In the genomic region with DNA sequence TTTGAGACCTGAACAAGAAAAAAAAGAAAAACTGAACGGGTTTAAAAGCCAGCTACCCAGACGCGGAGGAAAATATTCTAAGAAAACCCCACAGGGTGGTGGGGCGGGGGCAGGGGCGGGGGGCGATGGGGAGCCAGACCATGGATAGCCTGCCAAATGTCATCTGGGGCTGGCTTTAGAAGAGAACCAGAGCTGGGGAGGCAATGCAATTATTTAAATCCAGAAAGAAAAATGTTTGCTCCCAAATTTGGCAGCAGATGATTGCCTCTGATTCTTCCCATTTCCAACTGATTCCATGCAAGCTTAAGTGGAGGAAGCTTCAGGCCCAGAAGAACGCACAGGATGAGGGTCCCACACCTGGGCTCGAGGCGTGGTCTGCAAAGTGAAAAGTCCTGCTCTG, we compare ENCODE assay signal across 18 cellular contexts. TPM values are rescaled to one million over a fixed set of nuclear protein-coding genes. Genes with fewer than 3 reads are reported as not detected.
"Had no signal": no experiment of that assay in that cellular context is flagged by ENCODE, and none has a peak within 500 bp of the region (broad histone marks: within the 10 kb centered on the region; RNA-seq: fewer than 3 reads in every experiment).

No MANE protein-coding gene starts in this region.

- H3K36me3 ChIP-seq: cardiac muscle cell, left ventricle myocardium inferior, upper lobe of left lung had no signal

- H3K9me3 ChIP-seq: left ventricle myocardium inferior, upper lobe of left lung had no signal

- H2AFZ ChIP-seq: hepatocyte had no signal

- H3K9me3 Mint-ChIP-seq: activated B cell treated with CpG ODN at 0.5 μM for 24 hours; activated CD4-positive, alpha-beta memory T cell treated with anti-CD3 and anti-CD28 coated beads for 36 hours; activated naive CD4-positive, alpha-beta T cell treated with anti-CD3 and anti-CD28 coated beads, Interleukin-2, amount 10 ng/mL, durations not matched to agents 7 days and 5 days; natural killer cell treated with Interleukin-12 subunit alpha and Interleukin-12 subunit beta and Interleukin-15 and Interleukin-18, amount 100 ng/mL, for 72 hours had no signal

- H3K36me3 Mint-ChIP-seq: activated CD4-positive, alpha-beta memory T cell treated with anti-CD3 and anti-CD28 coated beads for 36 hours; activated naive CD4-positive, alpha-beta T cell treated with anti-CD3 and anti-CD28 coated beads, Interleukin-2, amount 10 ng/mL, durations not matched to agents 7 days and 5 days; natural killer cell treated with Interleukin-12 subunit alpha and Interleukin-12 subunit beta and Interleukin-15 and Interleukin-18, amount 100 ng/mL, for 72 hours had no signal

- H3K27me3 ChIP-seq: cardiac muscle cell, hepatocyte, upper lobe of left lung had no signal

- DNase-seq: activated B cell treated with CpG ODN at 0.5 μM for 24 hours; activated CD4-positive, alpha-beta memory T cell treated with anti-CD3 and anti-CD28 coated beads for 36 hours; activated CD4-positive, alpha-beta T cell treated with anti-CD3 and anti-CD28 coated beads for 4 hours; activated effector memory CD4-positive, alpha-beta T cell treated with anti-CD3 and anti-CD28 coated beads, Interleukin-2, amount 50 U/mL, for 16 hours; activated naive CD4-positive, alpha-beta T cell treated with anti-CD3 and anti-CD28 coated beads, Interleukin-2, amount 10 ng/mL, durations not matched to agents 7 days and 5 days; cortex of kidney; erythroblast; foreskin fibroblast; left ventricle myocardium inferior; occipital lobe; stimulated activated CD4-positive, alpha-beta T cell treated with anti-CD3 and anti-CD28 coated beads, Interleukin-4, amount 100 ng/mL, for 24 hours; stimulated activated naive CD4-positive, alpha-beta T cell treated with Interleukin-2 at 50 U/mL for 16 hours; T-helper 9 cell; upper lobe of left lung had no signal

- H3K4me3 ChIP-seq: cardiac muscle cell, hepatocyte, left ventricle myocardium inferior, upper lobe of left lung had no signal

- H3K27ac Mint-ChIP-seq: activated B cell treated with CpG ODN at 0.5 μM for 24 hours; activated CD4-positive, alpha-beta memory T cell treated with anti-CD3 and anti-CD28 coated beads for 36 hours; activated naive CD4-positive, alpha-beta T cell treated with anti-CD3 and anti-CD28 coated beads, Interleukin-2, amount 10 ng/mL, durations not matched to agents 7 days and 5 days; natural killer cell treated with Interleukin-12 subunit alpha and Interleukin-12 subunit beta and Interleukin-15 and Interleukin-18, amount 100 ng/mL, for 72 hours had no signal

- H3K27ac ChIP-seq: cardiac muscle cell, hepatocyte, left ventricle myocardium inferior, upper lobe of left lung had no signal

- H3K4me2 ChIP-seq: hepatocyte had no signal

- H3K4me3 Mint-ChIP-seq: activated B cell treated with CpG ODN at 0.5 μM for 24 hours; activated CD4-positive, alpha-beta memory T cell treated with anti-CD3 and anti-CD28 coated beads for 36 hours; activated naive CD4-positive, alpha-beta T cell treated with anti-CD3 and anti-CD28 coated beads, Interleukin-2, amount 10 ng/mL, durations not matched to agents 7 days and 5 days; natural killer cell treated with Interleukin-12 subunit alpha and Interleukin-12 subunit beta and Interleukin-15 and Interleukin-18, amount 100 ng/mL, for 72 hours had no signal

- H3K27me3 Mint-ChIP-seq: activated B cell treated with CpG ODN at 0.5 μM for 24 hours had no signal

- H3K4me1 Mint-ChIP-seq: activated B cell treated with CpG ODN at 0.5 μM for 24 hours; activated naive CD4-positive, alpha-beta T cell treated with anti-CD3 and anti-CD28 coated beads, Interleukin-2, amount 10 ng/mL, durations not matched to agents 7 days and 5 days had no signal

RNA-seq across cellular contexts. Expression of gene ZNF423, which starts 34.8 kb away (rescaled TPM):
- total RNA-seq: activated B cell treated with CpG ODN at 0.5 μM for 24 hours; activated CD4-positive, alpha-beta memory T cell treated with anti-CD3 and anti-CD28 coated beads for 36 hours; natural killer cell treated with Interleukin-12 subunit alpha and Interleukin-12 subunit beta and Interleukin-15 and Interleukin-18, amount 100 ng/mL, for 72 hours; T-helper 1 cell treated with Interleukin-12 subunit alpha and Interleukin-12 subunit beta and Interleukin-4 antibody, amounts not matched to agents 30 ng/mL and 1 ng/mL, for 36 hours had no signal
